ENCODE assay signal across 8 cellular contexts in genomic region chr1:1080122-1080753, GRCh38. TPM values are rescaled to one million over a fixed set of nuclear protein-coding genes. Genes with fewer than 3 reads are reported as not detected.
DNase-seq lines count a peak whose midpoint lies in the region; ATAC-seq, FAIRE-seq and TF ChIP-seq lines count a peak whose summit lies in the region.

No MANE protein-coding gene starts in this region.

- no peaks in the 10 kb centered on the region for H3K9me3 ChIP-seq in A549

- peaks cover 9% of the 10 kb centered on the region; the same call in 1 of the 3 replicates for H3K4me1 ChIP-seq in A549

- CTCF ChIA-PET in A549 (lab: Yijun Ruan, JAX): interaction anchor here (1.5 to 1.7 kb wide), 2 partner anchors 15 to 16 kb away, joined by 5 read pairs; no protein-coding TSS in a partner anchor

- TF ChIP-seq POLR2A in A549 (IDR thresholded peaks at IDR 0.05; ENCODE audit: low read length): peak; percentile 18; the same call in 1 of the 2 replicates
- no peak for TF ChIP-seq POLR2A in GM12891 (IDR thresholded peaks at IDR 0.05; ENCODE audit: low read depth, low read length)

- H3K4me2 ChIP-seq in A549: peak overlapping the region; percentile 82

- 4% methylated on average over 4 of the region's 22 CpGs for WGBS in A549 (ENCODE audit: missing lambda C conversion rate)

- TF ChIP-seq CTCF in A549 (IDR thresholded peaks at IDR 0.05): no peak
- no peak for TF ChIP-seq CTCF in brain (conservative IDR thresholded peaks at IDR 0.05)

- H3K27me3 Mint-ChIP-seq in brain: no peaks in the 10 kb centered on the region
- H3K27me3 Mint-ChIP-seq in stimulated activated memory B cell treated with anti-CD40 and anti-IgM and Interleukin-4, amounts not matched to agents 10 μg/mL and 1 μg/mL and 100 μg/mL, for 72 hours: peaks cover 5% of the 10 kb centered on the region

- peak overlapping the region in 4 of 5 experiments; percentile 43 to 68 (median 54) for H3K4me3 Mint-ChIP-seq in brain
- H3K4me3 Mint-ChIP-seq in stimulated activated memory B cell treated with anti-CD40 and anti-IgM and Interleukin-4, amounts not matched to agents 10 μg/mL and 1 μg/mL and 100 μg/mL, for 72 hours: no peak overlapping the region

- TF ChIP-seq EP300 in A549 (IDR thresholded peaks at IDR 0.05): no peak

- no peaks in the 10 kb centered on the region for H3K9me3 Mint-ChIP-seq in brain
- H3K9me3 Mint-ChIP-seq in stimulated activated memory B cell treated with anti-CD40 and anti-IgM and Interleukin-4, amounts not matched to agents 10 μg/mL and 1 μg/mL and 100 μg/mL, for 72 hours: no peaks in the 10 kb centered on the region

- no peaks in the 10 kb centered on the region for H3K4me1 Mint-ChIP-seq in brain
- H3K4me1 Mint-ChIP-seq in stimulated activated memory B cell treated with anti-CD40 and anti-IgM and Interleukin-4, amounts not matched to agents 10 μg/mL and 1 μg/mL and 100 μg/mL, for 72 hours: peaks cover 13% of the 10 kb centered on the region

- peak overlapping the region; percentile 32 for H3K4me3 ChIP-seq in A549

- FAIRE-seq in A549 (lab: Jason Lieb, UNC): no peak
- no peak for FAIRE-seq in GM12891 (lab: Jason Lieb, UNC)

- no peaks in the 10 kb centered on the region for H3K36me3 Mint-ChIP-seq in brain
- peaks cover 7% of the 10 kb centered on the region for H3K36me3 Mint-ChIP-seq in stimulated activated memory B cell treated with anti-CD40 and anti-IgM and Interleukin-4, amounts not matched to agents 10 μg/mL and 1 μg/mL and 100 μg/mL, for 72 hours

- DNase-seq in A549 (ENCODE audit: low read depth in 1 of 2, low spot score in 1 of 2) (peak; percentile 75 to 89), GM12891 (ENCODE audit: insufficient read length, low spot score) (peak; percentile 79), NCI-H226 (peak; percentile 88), iPS-NIHi11 (ENCODE audit: low spot score) (peak; percentile 92), NCI-H187 treated with DMSO at 0.1 percent for 48 hours (lab: John Stamatoyannopoulos, UW) (no peak)

- H3K27ac ChIP-seq in A549: peak overlapping the region; percentile 84 to 97

- ATAC-seq in A549 (peak; percentile 89 to 93), GM18502 (IDR thresholded peaks at IDR 0.05; ENCODE audit: poor library complexity, unreplicated experiment) (no peak)
- ATAC-seq in stimulated activated memory B cell treated with anti-CD40 and anti-IgM and Interleukin-4, amounts not matched to agents 10 μg/mL and 1 μg/mL and 100 μg/mL, for 72 hours: peak; percentile 68

- POLR2A ChIA-PET in A549 (lab: Yijun Ruan, JAX): interaction anchor here (0.9 to 1.2 kb wide), 4 partner anchors 9 to 152 kb away, joined by 3 read pairs; partner anchors contain the start of genes AGRN, B3GALT6 and SDF4

- H3K27ac Mint-ChIP-seq in brain: peak overlapping the region in 2 of 5 experiments; percentile 47 to 49
- H3K27ac Mint-ChIP-seq in stimulated activated memory B cell treated with anti-CD40 and anti-IgM and Interleukin-4, amounts not matched to agents 10 μg/mL and 1 μg/mL and 100 μg/mL, for 72 hours: peak overlapping the region; percentile 64

- TF ChIP-seq RAD21 in A549 (conservative IDR thresholded peaks at IDR 0.05 in 1 of 2, IDR thresholded peaks at IDR 0.05 in 1 of 2): no peak

TF ChIP-seq in A549, 52 proteins besides CTCF, POLR2A, EP300 and RAD21:
- TF ChIP-seq USF2 (IDR thresholded peaks at IDR 0.05) (peak; percentile 94), TP53 (CRISPR knock-in tag; IDR thresholded peaks at IDR 0.05) (0 out of 2 replicates have a peak, but pooled peaks have one; percentile 46), ZC3H11A (IDR thresholded peaks at IDR 0.05) (no peak), PBX3 (IDR thresholded peaks at IDR 0.05) (peak; percentile 74; the same call in 1 of the 2 replicates)

TF ChIP-seq in GM12891, 5 proteins besides CTCF, POLR2A, EP300 and RAD21:
- TF ChIP-seq SPI1 (IDR thresholded peaks at IDR 0.05; ENCODE audit: low read depth, low read length): no peak
- TF ChIP-seq POLR2AphosphoS5 (IDR thresholded peaks at IDR 0.05; ENCODE audit: low read depth, low read length): no peak
- TF ChIP-seq TAF1 (IDR thresholded peaks at IDR 0.05; ENCODE audit: low read depth, low read length): no peak
- no peak for TF ChIP-seq PAX5 (IDR thresholded peaks at IDR 0.05; ENCODE audit: insufficient read depth, low read length, severe bottlenecking)
- no peak for TF ChIP-seq POU2F2 (IDR thresholded peaks at IDR 0.05; ENCODE audit: low read depth, low read length)
TF ChIP-seq in GM12891: peak in this region for 0.

RNA-seq across cellular contexts. Expression of gene RNF223, which starts 6.1 kb away (rescaled TPM):
- not detected in 2 replicates for polyA plus RNA-seq in A549 (2011; rRNA removed)
- 0.07 and 0.08 TPM in 2 replicates for polyA plus RNA-seq in A549 (2012; cell fraction: cytosol; rRNA removed)
- polyA plus RNA-seq in A549 (2012; cell fraction: nucleus; rRNA removed): 0.12 TPM in 1 of 2 replicates, not detected in the other
- polyA plus RNA-seq in A549 (2017; fragmentation: RNase III; extraction: RNeasy Plus Mini Kit Qiagen cat#74134 plus additional on column Dnase treatment): 0.08 TPM in 1 of 3 replicates, not detected in the others
- polyA minus RNA-seq in A549 (2011; rRNA and poly(A)+ RNA removed): 0.08 TPM in 1 of 2 replicates, not detected in the other
- 0.08 TPM for polyA plus RNA-seq in GM12891 (2012; ENCODE audit: low read depth, missing spikeins)
- not detected for polyA plus RNA-seq in brain (ENCODE audit: insufficient read depth, low read depth, low replicate concordance)

RNA-seq across cellular contexts. Expression of gene C1orf159, which starts 35.7 kb away (rescaled TPM):
- polyA plus RNA-seq in A549 (2011; rRNA removed): 3.2 and 4.0 TPM in 2 replicates
- 12.4 and 20.3 TPM in 2 replicates for polyA plus RNA-seq in A549 (2012; cell fraction: cytosol; rRNA removed)
- polyA plus RNA-seq in A549 (2012; cell fraction: nucleus; rRNA removed): 71.3 and 92.0 TPM in 2 replicates
- 8.8 to 10.4 TPM (median 10.2 TPM) in 3 replicates for polyA plus RNA-seq in A549 (2017; fragmentation: RNase III; extraction: RNeasy Plus Mini Kit Qiagen cat#74134 plus additional on column Dnase treatment)
- polyA minus RNA-seq in A549 (2011; rRNA and poly(A)+ RNA removed): 1.8 and 2.4 TPM in 2 replicates
- polyA plus RNA-seq in GM12891 (2012; ENCODE audit: low read depth, missing spikeins): 7.1 TPM
- polyA plus RNA-seq in brain (ENCODE audit: insufficient read depth, low read depth, low replicate concordance): 10.8 TPM
